In the genomic region with DNA sequence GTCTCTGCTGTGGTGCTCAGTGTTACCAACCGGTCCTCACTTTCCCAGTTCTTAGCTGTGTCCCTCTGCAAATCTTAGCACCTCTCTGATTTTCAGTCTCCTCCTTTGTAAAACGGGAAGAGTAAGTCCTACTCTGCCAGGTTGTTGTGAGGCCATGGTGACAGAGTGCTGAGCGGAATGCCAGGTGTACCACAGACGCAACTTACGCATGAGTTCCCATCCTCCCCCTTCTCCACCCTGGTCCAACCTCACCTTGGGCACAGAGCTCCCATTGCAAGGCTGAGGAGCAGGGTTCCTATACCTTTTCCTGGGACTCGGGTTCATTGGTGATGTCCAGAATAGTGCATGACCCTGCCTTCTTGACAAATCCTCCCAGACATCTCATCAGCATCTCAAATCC, we compare ENCODE assay signal across 20 cellular contexts.
"Had no signal": no experiment of that assay in that cellular context is flagged by ENCODE, and none has a peak within 500 bp of the region (broad histone marks: within the 10 kb centered on the region; RNA-seq: fewer than 3 reads in every experiment).

No MANE protein-coding gene starts in this region.

- H3K4me3 ChIP-seq: PC-9, Peyer's patch, SJCRH30 had no signal

- DNase-seq: KBM-7; MV-4-11; NCI-H1048; NCI-H1105; NCI-H1436 treated with DMSO at 0.1 percent for 48 hours; NCI-H1694; NCI-H187 treated with DMSO at 0.1 percent for 48 hours; NCI-H2029 treated with DMSO at 0.1 percent for 48 hours; NCI-H2171 treated with DMSO at 0.1 percent for 48 hours; NCI-H524; NCI-H526 treated with DMSO at 0.1 percent for 48 hours; NCI-H748 treated with DMSO at 0.1 percent for 48 hours; NK-92 treated with Interleukin-12 subunit alpha and Interleukin-12 subunit beta, amount 100 ng/mL, for 24 hours; OCI-M1; PC-9; Peyer's patch; SHP77 treated with DMSO at 0.1 percent for 48 hours; SJCRH30 had no signal

- H3K36me3 ChIP-seq: Peyer's patch, SJCRH30 had no signal

- H3K4me1 ChIP-seq: Peyer's patch had no signal

- H3K27me3 ChIP-seq: Peyer's patch, SJCRH30 had no signal

- H3K4me2 ChIP-seq: PC-9 had no signal

- H3K9me3 ChIP-seq: Peyer's patch, SJCRH30 had no signal

- H2AFZ ChIP-seq: PC-9 had no signal

- ATAC-seq: Right ventricle myocardium inferior, SK-N-SH treated with all-trans-retinoic acid at 6 μM for 48 hours had no signal

- H3K27ac ChIP-seq: PC-9, Peyer's patch, SJCRH30 had no signal
